Comparison of ENCODE assay signal across 9 cellular contexts in genomic region chr9:94783121-94783664, GRCh38. TPM values are rescaled to one million over a fixed set of nuclear protein-coding genes. Genes with fewer than 3 reads are reported as not detected.
DNase-seq lines count a peak whose midpoint lies in the region; ATAC-seq, FAIRE-seq and TF ChIP-seq lines count a peak whose summit lies in the region.
"Had no signal": no experiment of that assay in that cellular context is flagged by ENCODE, and none has a peak within 500 bp of the region (broad histone marks: within the 10 kb centered on the region; RNA-seq: fewer than 3 reads in every experiment).

No MANE protein-coding gene starts in this region.

- no peaks in the 10 kb centered on the region for H3K9me2 ChIP-seq in neural cell (ENCODE audit: insufficient read depth, low read length)

- no peak for FAIRE-seq in urothelium cell line (lab: Jason Lieb, UNC)

- no peak overlapping the region for H3K27ac ChIP-seq in neural cell (ENCODE audit: low read length)

- no peaks in the 10 kb centered on the region for H3K79me2 ChIP-seq in neural cell (replicated peaks; ENCODE audit: insufficient read depth, low read length)

- no peaks in the 10 kb centered on the region for H4K20me1 ChIP-seq in neural cell (ENCODE audit: insufficient read depth)

- peak; percentile 74 for TF ChIP-seq CTCF in neural cell (IDR thresholded peaks at IDR 0.05; ENCODE audit: poor library complexity, severe bottlenecking)

- peak; percentile 87 for DNase-seq in COLO829 (ENCODE audit: low spot score)
- DNase-seq in HPDE6-E6E7 (ENCODE audit: extremely low spot score): peak; percentile 58
- DNase-seq in NCI-H82 treated with DMSO at 0.1 percent for 48 hours (lab: John Stamatoyannopoulos, UW; ENCODE audit: unreplicated experiment): peak; percentile 73
- DNase-seq in activated T-cell treated with anti-CD3 and anti-CD28 coated beads, Interleukin-2, amount 50 U/mL, for 48 hours: peak; percentile 55 to 57
- DNase-seq in fibroblast of the conjunctiva (ENCODE audit: low read depth): peak; percentile 92
- peak; percentile 63 for DNase-seq in urothelium cell line (ENCODE audit: low spot score)
- DNase-seq: activated B cell treated with CpG ODN at 0.5 μM for 24 hours had no signal

- H3K4me2 ChIP-seq in neural cell (ENCODE audit: low read length): no peak overlapping the region

- no peak for ATAC-seq in HG03139 (IDR thresholded peaks at IDR 0.05; ENCODE audit: unreplicated experiment)

- no peaks in the 10 kb centered on the region for H3K27me3 ChIP-seq in neural cell (ENCODE audit: insufficient read depth, low read depth, low read length)

- no peaks in the 10 kb centered on the region for H3K9me3 ChIP-seq in neural cell (ENCODE audit: low read length)

- TF ChIP-seq EP300 in neural cell (conservative IDR thresholded peaks at IDR 0.05; ENCODE audit: poor library complexity, severe bottlenecking): no peak

- no peaks in the 10 kb centered on the region for H3K36me3 ChIP-seq in neural cell (ENCODE audit: insufficient read depth, low read length)

- TF ChIP-seq RAD21 in neural cell (conservative IDR thresholded peaks at IDR 0.05): peak; percentile 78

- H3F3A ChIP-seq in neural cell (ENCODE audit: insufficient read depth, low read length, poor library complexity, severe bottlenecking): no peaks in the 10 kb centered on the region

- H3K9ac ChIP-seq in neural cell (ENCODE audit: low read length): no peak overlapping the region

- H2AFZ ChIP-seq in neural cell (ENCODE audit: low read depth, low read length): no peak overlapping the region

- no peak overlapping the region for H3K4me3 ChIP-seq in neural cell (ENCODE audit: low read length)

TF ChIP-seq in neural cell, 6 proteins besides CTCF, POLR2A, EP300 and RAD21:
- no peak for TF ChIP-seq EZH2 (IDR thresholded peaks at IDR 0.05; ENCODE audit: borderline replicate concordance, insufficient read depth, low read length, poor library complexity, severe bottlenecking)
- TF ChIP-seq, protein P1, sequence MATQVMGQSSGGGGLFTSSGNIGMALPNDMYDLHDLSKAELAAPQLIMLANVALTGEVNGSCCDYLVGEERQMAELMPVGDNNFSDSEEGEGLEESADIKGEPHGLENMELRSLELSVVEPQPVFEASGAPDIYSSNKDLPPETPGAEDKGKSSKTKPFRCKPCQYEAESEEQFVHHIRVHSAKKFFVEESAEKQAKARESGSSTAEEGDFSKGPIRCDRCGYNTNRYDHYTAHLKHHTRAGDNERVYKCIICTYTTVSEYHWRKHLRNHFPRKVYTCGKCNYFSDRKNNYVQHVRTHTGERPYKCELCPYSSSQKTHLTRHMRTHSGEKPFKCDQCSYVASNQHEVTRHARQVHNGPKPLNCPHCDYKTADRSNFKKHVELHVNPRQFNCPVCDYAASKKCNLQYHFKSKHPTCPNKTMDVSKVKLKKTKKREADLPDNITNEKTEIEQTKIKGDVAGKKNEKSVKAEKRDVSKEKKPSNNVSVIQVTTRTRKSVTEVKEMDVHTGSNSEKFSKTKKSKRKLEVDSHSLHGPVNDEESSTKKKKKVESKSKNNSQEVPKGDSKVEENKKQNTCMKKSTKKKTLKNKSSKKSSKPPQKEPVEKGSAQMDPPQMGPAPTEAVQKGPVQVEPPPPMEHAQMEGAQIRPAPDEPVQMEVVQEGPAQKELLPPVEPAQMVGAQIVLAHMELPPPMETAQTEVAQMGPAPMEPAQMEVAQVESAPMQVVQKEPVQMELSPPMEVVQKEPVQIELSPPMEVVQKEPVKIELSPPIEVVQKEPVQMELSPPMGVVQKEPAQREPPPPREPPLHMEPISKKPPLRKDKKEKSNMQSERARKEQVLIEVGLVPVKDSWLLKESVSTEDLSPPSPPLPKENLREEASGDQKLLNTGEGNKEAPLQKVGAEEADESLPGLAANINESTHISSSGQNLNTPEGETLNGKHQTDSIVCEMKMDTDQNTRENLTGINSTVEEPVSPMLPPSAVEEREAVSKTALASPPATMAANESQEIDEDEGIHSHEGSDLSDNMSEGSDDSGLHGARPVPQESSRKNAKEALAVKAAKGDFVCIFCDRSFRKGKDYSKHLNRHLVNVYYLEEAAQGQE (IDR thresholded peaks at IDR 0.05; ENCODE audit: borderline replicate concordance): no peak
- TF ChIP-seq SMC3 (conservative IDR thresholded peaks at IDR 0.05; ENCODE audit: poor library complexity): peak; percentile 83

RNA-seq across cellular contexts. Expression of gene AOPEP, which starts 56.7 kb away (rescaled TPM):
- polyA plus RNA-seq in neural cell: 3.6 and 10.0 TPM in 2 replicates
- polyA minus RNA-seq in neural cell: 29.7 and 33.8 TPM in 2 replicates
